Comparison of ENCODE assay signal across 18 cellular contexts in genomic region chr9:111450114-111450513, GRCh38. TPM values are rescaled to one million over a fixed set of nuclear protein-coding genes. Genes with fewer than 3 reads are reported as not detected.
DNase-seq lines count a peak whose midpoint lies in the region; ATAC-seq and TF ChIP-seq lines count a peak whose summit lies in the region.
"Had no signal": no experiment of that assay in that cellular context is flagged by ENCODE, and none has a peak within 500 bp of the region (broad histone marks: within the 10 kb centered on the region; RNA-seq: fewer than 3 reads in every experiment).

No MANE protein-coding gene starts in this region.

- H3K4me3 Mint-ChIP-seq in MCF 10A (ENCODE audit: unreplicated experiment) (no peak overlapping the region), mesothelial cell of epicardium (no peak overlapping the region), H9 (no peak overlapping the region)
- no peak overlapping the region for H3K4me3 Mint-ChIP-seq in effector memory CD8-positive, alpha-beta T cell

- no peaks in the 10 kb centered on the region for H3K4me1 ChIP-seq in breast epithelium
- peaks cover 7% of the 10 kb centered on the region; the same call in 1 of the 2 replicates for H3K4me1 ChIP-seq in H9 (ENCODE audit: insufficient read depth, low read length)
- H3K4me1 ChIP-seq: Peyer's patch had no signal

- H2AK5ac ChIP-seq in H9 (ENCODE audit: insufficient read length, low read length), result no peak overlapping the region

- H4K8ac ChIP-seq in H9 (replicated peaks; ENCODE audit: insufficient read length, low read depth, low read length), result no peak overlapping the region

- CTCF ChIA-PET in MCF 10A (lab: Yijun Ruan, JAX), result no interaction called here

- H3K9me3 Mint-ChIP-seq in MCF 10A (ENCODE audit: unreplicated experiment), result no peaks in the 10 kb centered on the region
- no peaks in the 10 kb centered on the region for H3K9me3 Mint-ChIP-seq in effector memory CD8-positive, alpha-beta T cell
- H3K9me3 Mint-ChIP-seq in mesothelial cell of epicardium, result peaks cover 3% of the 10 kb centered on the region
- H3K9me3 Mint-ChIP-seq in H9, result no peaks in the 10 kb centered on the region; a peak in 1 of 5 replicates

- POLR2A ChIA-PET in MCF 10A (lab: Yijun Ruan, JAX), result no interaction called here

- BruUV-seq in MCF 10A (replicated peaks; lab: Mats Ljungman, UMichigan), result TSS peak; percentile 15

- H3K36me3 ChIP-seq in breast epithelium, result no peaks in the 10 kb centered on the region

- H4K20me1 ChIP-seq in H9 (ENCODE audit: control insufficient read depth, insufficient read depth, insufficient read length), result no peaks in the 10 kb centered on the region

- no peak overlapping the region for H2BK15ac ChIP-seq in H9 (ENCODE audit: low read depth, low read length)

- H3K79me2 ChIP-seq in H9 (ENCODE audit: insufficient read depth, low read length), result peaks cover 15% of the 10 kb centered on the region; the same call in 1 of the 2 replicates

- no peak for TF ChIP-seq CTCF in MCF 10A (IDR thresholded peaks at IDR 0.05; ENCODE audit: unreplicated experiment)
- no peak for TF ChIP-seq CTCF in breast epithelium (IDR thresholded peaks at IDR 0.05)
- no peak for TF ChIP-seq CTCF in mesothelial cell of epicardium (IDR thresholded peaks at IDR 0.05; ENCODE audit: unreplicated experiment)
- TF ChIP-seq CTCF in H9 (conservative IDR thresholded peaks at IDR 0.05), result no peak

- no CpG with 5 or more reads among the region's 2 CpGs for WGBS in H9 (ENCODE audit: extremely low coverage, insufficient read length, low lambda C conversion rate)

- H3K9ac ChIP-seq in H9 (ENCODE audit: extremely low read depth, insufficient read length, low read length), result no peak overlapping the region
- H3K9ac ChIP-seq: GM23248 had no signal

- no peak overlapping the region for H4K91ac ChIP-seq in H9 (ENCODE audit: insufficient read length, low read depth, low read length)

- ATAC-seq in effector memory CD8-positive, alpha-beta T cell (replicated peaks), result no peak

- no peaks in the 10 kb centered on the region for H3K23me2 ChIP-seq in H9 (ENCODE audit: insufficient read length, low read depth, low read length, poor library complexity, severe bottlenecking)

- no peak for TF ChIP-seq POLR2A in breast epithelium (IDR thresholded peaks at IDR 0.05)

- no peak overlapping the region for H3K23ac ChIP-seq in H9 (ENCODE audit: insufficient read length, low read depth, low read length)

- H3K36me3 Mint-ChIP-seq in MCF 10A (ENCODE audit: insufficient read depth, unreplicated experiment) (peaks cover 34% of the 10 kb centered on the region), mesothelial cell of epicardium (peaks cover 27% of the 10 kb centered on the region), H9 (ENCODE audit: insufficient read depth in 1 of 3, low read depth in 3 of 3) (peaks cover 16 to 30% (median 25%) of the 10 kb centered on the region in 3 experiments)
- peaks cover 8% of the 10 kb centered on the region for H3K36me3 Mint-ChIP-seq in effector memory CD8-positive, alpha-beta T cell (ENCODE audit: insufficient read depth)

- intact Hi-C loops in MCF 10A (cut with micrococcal nuclease) (no loop called here), breast epithelium (cut with DNase I; ENCODE audit: low total_unique reads) (no loop called here)

- H3K4me1 Mint-ChIP-seq in MCF 10A (ENCODE audit: insufficient read depth, unreplicated experiment) (peaks cover 16% of the 10 kb centered on the region), mesothelial cell of epicardium (peaks cover 18% of the 10 kb centered on the region), H9 (peaks cover 10 to 12% of the 10 kb centered on the region in 2 experiments)
- H3K4me1 Mint-ChIP-seq in effector memory CD8-positive, alpha-beta T cell (ENCODE audit: low read depth in 2 of 2), result peaks cover 16 to 25% of the 10 kb centered on the region in 2 donors

- H3T11ph ChIP-seq in H9 (ENCODE audit: low read length), result no peak overlapping the region

- H2AFZ ChIP-seq in H9 (ENCODE audit: low read length), result no peak overlapping the region
- H2AFZ ChIP-seq: GM23248 had no signal

- no peak overlapping the region for H3K56ac ChIP-seq in H9 (ENCODE audit: insufficient read length, low read depth, low read length)

- no peak overlapping the region for H3K27ac ChIP-seq in breast epithelium
- no peak overlapping the region for H3K27ac ChIP-seq in H9 (ENCODE audit: insufficient read length, low read depth, low read length)
- H3K27ac ChIP-seq: GM23248, HL-60, Peyer's patch had no signal

- no peak overlapping the region for H2BK20ac ChIP-seq in H9 (ENCODE audit: low read depth, low read length, poor library complexity, severe bottlenecking)

- no peak overlapping the region for H2BK120ac ChIP-seq in H9 (ENCODE audit: low read depth, low read length, poor library complexity, severe bottlenecking)

- H3K27ac Mint-ChIP-seq in MCF 10A (ENCODE audit: low read depth, unreplicated experiment) (no peak overlapping the region), mesothelial cell of epicardium (peak overlapping the region; percentile 67), H9 (peak overlapping the region in 1 of 3 experiments; percentile 30; a peak in 1 of 7 replicates)
- peak overlapping the region; percentile 34 to 79 for H3K27ac Mint-ChIP-seq in effector memory CD8-positive, alpha-beta T cell

- DNase-seq in MCF 10A (ENCODE audit: unreplicated experiment) (no peak), breast epithelium (ENCODE audit: low spot score in 2 of 2) (no peak), mesothelial cell of epicardium (ENCODE audit: low spot score in 2 of 2, unreplicated experiment in 2 of 2) (no peak), NCI-H2196 treated with DMSO at 0.1 percent for 48 hours (lab: John Stamatoyannopoulos, UW; ENCODE audit: unreplicated experiment) (no peak), H9 (no peak), NCI-H1092 treated with DMSO at 0.1 percent for 48 hours (lab: John Stamatoyannopoulos, UW) (no peak)
- DNase-seq in effector memory CD8-positive, alpha-beta T cell, result no peak
- DNase-seq in stimulated activated CD4-positive, alpha-beta T cell treated with anti-CD3 and anti-CD28 coated beads, Interleukin-1b, Interleukin-23, amount 100 ng/mL, for 48 hours, result no peak
- DNase-seq: C1 segment of cervical spinal cord, COR-L47, GM23248, KBM-7, NCI-H1105 treated with DMSO at 0.1 percent for 48 hours, NCI-H187, NCI-H82, Peyer's patch, SHP77 treated with DMSO at 0.1 percent for 48 hours had no signal

- H3K4me3 ChIP-seq in breast epithelium, result no peak overlapping the region
- H3K4me3 ChIP-seq: GM23248, Peyer's patch had no signal

- no peak overlapping the region for H2BK5ac ChIP-seq in H9 (ENCODE audit: insufficient read length, low read length)

- H3K27me3 ChIP-seq in breast epithelium, result no peaks in the 10 kb centered on the region
- H3K27me3 ChIP-seq in H9 (ENCODE audit: insufficient read depth, low read length), result no peaks in the 10 kb centered on the region
- H3K27me3 ChIP-seq: Peyer's patch had no signal

- H3K9me3 ChIP-seq in breast epithelium, result no peaks in the 10 kb centered on the region
- H3K9me3 ChIP-seq in H9 (ENCODE audit: control insufficient read depth, low read depth, low read length), result no peaks in the 10 kb centered on the region
- H3K9me3 ChIP-seq: Peyer's patch had no signal

- H3K14ac ChIP-seq in H9 (ENCODE audit: insufficient read depth, low read length), result no peak overlapping the region

- H3K27me3 Mint-ChIP-seq in MCF 10A (ENCODE audit: insufficient read depth, unreplicated experiment) (no peaks in the 10 kb centered on the region), mesothelial cell of epicardium (ENCODE audit: low read depth) (no peaks in the 10 kb centered on the region), H9 (ENCODE audit: low read depth) (no peaks in the 10 kb centered on the region)
- H3K27me3 Mint-ChIP-seq in effector memory CD8-positive, alpha-beta T cell, result no peaks in the 10 kb centered on the region

- no peak overlapping the region for H2BK12ac ChIP-seq in H9 (ENCODE audit: insufficient read length, low read depth, low read length)

- peaks cover 15% of the 10 kb centered on the region for H3K79me1 ChIP-seq in H9 (ENCODE audit: insufficient read depth, low read depth, low read length, poor library complexity, severe bottlenecking)

- no peak overlapping the region for H3K4ac ChIP-seq in H9 (ENCODE audit: low read depth, low read length)

- no peak overlapping the region for H4K5ac ChIP-seq in H9 (ENCODE audit: insufficient read length, low read depth, low read length)

- no peak overlapping the region for H3K4me2 ChIP-seq in H9 (ENCODE audit: insufficient read depth, insufficient read length, low read length)

- no peak overlapping the region for H3K18ac ChIP-seq in H9 (ENCODE audit: insufficient read length, low read depth, low read length)

RNA-seq across cellular contexts. Expression of gene ECPAS, which starts 34.1 kb away (rescaled TPM):
- total RNA-seq in MCF 10A (2022), result 140 and 152 TPM in 2 replicates
- total RNA-seq in breast epithelium, result 100 to 1,000 TPM in 1 of 3 donors, 10 to 100 TPM in 2; 91.6 to 159 (median 94.1) TPM
- total RNA-seq in mesothelial cell of epicardium, result 84.7 to 95.1 TPM (median 92.6 TPM) in 3 replicates
- total RNA-seq in H9 (2021), result 106 and 108 TPM in 2 replicates
